Comparison of ENCODE assay signal across 13 cellular contexts in the genomic region with DNA sequence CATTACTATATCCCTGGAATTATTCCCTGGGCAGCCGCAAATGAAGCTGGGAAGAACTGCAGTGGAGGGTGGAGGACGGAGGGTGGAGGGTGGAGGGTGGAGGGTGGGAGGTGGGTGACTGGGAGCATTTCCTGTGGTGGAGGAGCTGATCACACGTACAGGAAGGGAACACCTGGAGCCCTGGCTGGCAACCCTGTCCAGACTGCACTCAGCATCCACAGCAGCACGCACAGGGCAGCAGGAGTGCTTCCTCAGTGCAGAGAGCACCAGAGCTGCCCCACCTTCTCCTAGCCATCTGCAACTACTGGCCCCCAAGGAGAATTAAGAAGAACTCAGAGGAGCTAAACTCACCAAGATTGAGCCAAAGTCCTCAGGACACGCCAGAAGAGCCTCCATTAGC.
DNase-seq lines count a peak whose midpoint lies in the region; ATAC-seq and TF ChIP-seq lines count a peak whose summit lies in the region.
"Had no signal": no experiment of that assay in that cellular context is flagged by ENCODE, and none has a peak within 500 bp of the region (broad histone marks: within the 10 kb centered on the region; RNA-seq: fewer than 3 reads in every experiment).

No MANE protein-coding gene starts in this region.

- H3K36me3 ChIP-seq in right atrium auricular region: no peaks in the 10 kb centered on the region
- H3K36me3 ChIP-seq: Peyer's patch had no signal

- intact Hi-C loops in left ventricle myocardium superior (cut with micrococcal nuclease): no loop called here

- H3K4me1 Mint-ChIP-seq in type B pancreatic cell (ENCODE audit: unreplicated experiment): peaks cover 39% of the 10 kb centered on the region
- H3K4me1 Mint-ChIP-seq: stimulated activated memory B cell treated with anti-CD40 and anti-IgM and Interleukin-4, amounts not matched to agents 10 μg/mL and 1 μg/mL and 100 μg/mL, for 72 hours had no signal

- TF ChIP-seq CTCF in right atrium auricular region (IDR thresholded peaks at IDR 0.05) (no peak), type B pancreatic cell (conservative IDR thresholded peaks at IDR 0.05) (no peak)

- DNase-seq in left ventricle myocardium superior (no peak), right atrium auricular region (ENCODE audit: low spot score) (no peak), NCI-H774 (lab: John Stamatoyannopoulos, UW) (peak; percentile 4), dermis blood vessel endothelial cell (peak; percentile 9), type B pancreatic cell (ENCODE audit: extremely low spot score, unreplicated experiment) (peak; percentile 43), amygdala (lab: John Stamatoyannopoulos, UW) (no peak), NCI-H128 (lab: John Stamatoyannopoulos, UW; ENCODE audit: unreplicated experiment) (no peak)
- DNase-seq: activated CD4-positive, CD25-positive, alpha-beta regulatory T cell treated with anti-CD3 and anti-CD28 coated beads, Interleukin-2, amount 50 U/mL, for 72 hours; DMS79 treated with DMSO at 0.1 percent for 48 hours; MV-4-11 had no signal

- H3K4me1 ChIP-seq in right atrium auricular region: peaks cover 0 to 12% of the 10 kb centered on the region in 2 donors
- H3K4me1 ChIP-seq: Peyer's patch had no signal

- peak overlapping the region in 1 of 2 donors; percentile 11 for H3K4me3 ChIP-seq in right atrium auricular region
- H3K4me3 ChIP-seq: Peyer's patch had no signal

- no peaks in the 10 kb centered on the region for H3K36me3 Mint-ChIP-seq in type B pancreatic cell
- H3K36me3 Mint-ChIP-seq: stimulated activated memory B cell treated with anti-CD40 and anti-IgM and Interleukin-4, amounts not matched to agents 10 μg/mL and 1 μg/mL and 100 μg/mL, for 72 hours had no signal

- H3K27ac Mint-ChIP-seq in type B pancreatic cell: no peak overlapping the region
- H3K27ac Mint-ChIP-seq: stimulated activated memory B cell treated with anti-CD40 and anti-IgM and Interleukin-4, amounts not matched to agents 10 μg/mL and 1 μg/mL and 100 μg/mL, for 72 hours had no signal

- H3K27me3 Mint-ChIP-seq in type B pancreatic cell: no peaks in the 10 kb centered on the region

- H3K27ac ChIP-seq in right atrium auricular region: no peak overlapping the region
- H3K27ac ChIP-seq: Peyer's patch had no signal

- no peaks in the 10 kb centered on the region for H3K9me3 Mint-ChIP-seq in type B pancreatic cell
- H3K9me3 Mint-ChIP-seq: stimulated activated memory B cell treated with anti-CD40 and anti-IgM and Interleukin-4, amounts not matched to agents 10 μg/mL and 1 μg/mL and 100 μg/mL, for 72 hours had no signal

- H3K9me3 ChIP-seq in right atrium auricular region: no peaks in the 10 kb centered on the region
- H3K9me3 ChIP-seq: Peyer's patch had no signal

- no peaks in the 10 kb centered on the region for H3K27me3 ChIP-seq in right atrium auricular region
- H3K27me3 ChIP-seq: Peyer's patch had no signal

- no peak overlapping the region for H3K4me3 Mint-ChIP-seq in type B pancreatic cell
- H3K4me3 Mint-ChIP-seq: stimulated activated memory B cell treated with anti-CD40 and anti-IgM and Interleukin-4, amounts not matched to agents 10 μg/mL and 1 μg/mL and 100 μg/mL, for 72 hours had no signal

- ATAC-seq in left ventricle myocardium superior (peak; percentile 26), HG02588 (IDR thresholded peaks at IDR 0.05; ENCODE audit: unreplicated experiment) (no peak)
- ATAC-seq: stimulated activated memory B cell treated with anti-CD40 and anti-IgM and Interleukin-4, amounts not matched to agents 10 μg/mL and 1 μg/mL and 100 μg/mL, for 72 hours had no signal

Comparison
In these comparisons a context has a peak if more than half of its experiments do, and no peak if none do; other contexts are left out.
1. DNase-seq: peak in NCI-H774 (single experiment), dermis blood vessel endothelial cell (single experiment) and type B pancreatic cell (single experiment); none in left ventricle myocardium superior (single experiment), right atrium auricular region (single experiment), amygdala (0 of 56) and NCI-H128 (single experiment).